Comparison of ENCODE assay signal across 22 cellular contexts in genomic region chr15:58200739-58201138, GRCh38.
"Had no signal": no experiment of that assay in that cellular context is flagged by ENCODE, and none has a peak within 500 bp of the region (broad histone marks: within the 10 kb centered on the region; RNA-seq: fewer than 3 reads in every experiment).

No MANE protein-coding gene starts in this region.

- H3K9me3 Mint-ChIP-seq: activated B cell treated with CpG ODN at 0.5 μM for 24 hours; activated CD4-positive, alpha-beta T cell treated with anti-CD3 and anti-CD28 coated beads, Interleukin-2, amount 10 ng/mL, durations not matched to agents 24 days and 14 days; activated naive CD4-positive, alpha-beta T cell treated with anti-CD3 and anti-CD28 coated beads, Interleukin-2, amount 50 U/mL, for 72 hours; activated naive CD8-positive, alpha-beta T cell treated with anti-CD3 and anti-CD28 coated beads, Interleukin-2, amount 50 U/mL, for 24 hours; activated T-cell treated with anti-CD3 and anti-CD28 coated beads, Interleukin-2, amount 50 U/mL, for 24 hours; activated T-helper 1 cell treated with anti-CD3 and anti-CD28 coated beads, Interleukin-12 subunit alpha, Interleukin-12 subunit beta, Interleukin-2, Interleukin-4 antibody, amounts not matched to agents 30 ng/mL and 10 ng/mL and 1 ng/mL, durations not matched to agents 14 hours and 24 hours and 36 hours; T-helper 1 cell treated with Interleukin-12 subunit alpha and Interleukin-12 subunit beta and Interleukin-4 antibody, amounts not matched to agents 30 μg/mL and 1 μg/mL, for 36 hours had no signal

- H3K27ac ChIP-seq: brain microvascular endothelial cell, cardiac muscle cell, PC-9 had no signal

- H3K27ac Mint-ChIP-seq: activated B cell treated with CpG ODN at 0.5 μM for 24 hours; activated CD4-positive, alpha-beta T cell treated with anti-CD3 and anti-CD28 coated beads, Interleukin-2, amount 10 ng/mL, durations not matched to agents 24 days and 14 days; activated CD8-positive, alpha-beta memory T cell treated with anti-CD3 and anti-CD28 coated beads, Interleukin-2, amount 10 ng/mL, durations not matched to agents 7 days and 5 days; activated naive CD4-positive, alpha-beta T cell treated with anti-CD3 and anti-CD28 coated beads, Interleukin-2, amount 50 U/mL, for 72 hours; activated naive CD8-positive, alpha-beta T cell treated with anti-CD3 and anti-CD28 coated beads, Interleukin-2, amount 50 U/mL, for 24 hours; activated T-cell treated with anti-CD3 and anti-CD28 coated beads, Interleukin-2, amount 50 U/mL, for 24 hours; activated T-helper 1 cell treated with anti-CD3 and anti-CD28 coated beads, Interleukin-12 subunit alpha, Interleukin-12 subunit beta, Interleukin-2, Interleukin-4 antibody, amounts not matched to agents 30 ng/mL and 10 ng/mL and 1 ng/mL, durations not matched to agents 14 hours and 24 hours and 36 hours; T-helper 1 cell treated with Interleukin-12 subunit alpha and Interleukin-12 subunit beta and Interleukin-4 antibody, amounts not matched to agents 30 μg/mL and 1 μg/mL, for 36 hours had no signal

- H3K36me3 Mint-ChIP-seq: activated CD8-positive, alpha-beta memory T cell treated with anti-CD3 and anti-CD28 coated beads, Interleukin-2, amount 10 ng/mL, durations not matched to agents 7 days and 5 days; activated naive CD4-positive, alpha-beta T cell treated with anti-CD3 and anti-CD28 coated beads, Interleukin-2, amount 50 U/mL, for 72 hours had no signal

- H3K27me3 ChIP-seq: brain microvascular endothelial cell, cardiac muscle cell had no signal

- ATAC-seq: activated CD8-positive, alpha-beta memory T cell treated with anti-CD3 and anti-CD28 coated beads, Interleukin-2, amount 10 ng/mL, durations not matched to agents 7 days and 5 days; activated naive CD4-positive, alpha-beta T cell treated with anti-CD3 and anti-CD28 coated beads, Interleukin-2, amount 50 U/mL, for 72 hours; activated naive CD8-positive, alpha-beta T cell treated with anti-CD3 and anti-CD28 coated beads, Interleukin-2, amount 50 U/mL, for 24 hours had no signal

- H2AFZ ChIP-seq: PC-9 had no signal

- H3K4me3 Mint-ChIP-seq: activated B cell treated with CpG ODN at 0.5 μM for 24 hours; activated CD4-positive, alpha-beta T cell treated with anti-CD3 and anti-CD28 coated beads, Interleukin-2, amount 10 ng/mL, durations not matched to agents 24 days and 14 days; activated CD8-positive, alpha-beta memory T cell treated with anti-CD3 and anti-CD28 coated beads, Interleukin-2, amount 10 ng/mL, durations not matched to agents 7 days and 5 days; activated naive CD8-positive, alpha-beta T cell treated with anti-CD3 and anti-CD28 coated beads, Interleukin-2, amount 50 U/mL, for 24 hours; activated T-cell treated with anti-CD3 and anti-CD28 coated beads, Interleukin-2, amount 50 U/mL, for 24 hours; activated T-helper 1 cell treated with anti-CD3 and anti-CD28 coated beads, Interleukin-12 subunit alpha, Interleukin-12 subunit beta, Interleukin-2, Interleukin-4 antibody, amounts not matched to agents 30 ng/mL and 10 ng/mL and 1 ng/mL, durations not matched to agents 14 hours and 24 hours and 36 hours; T-helper 1 cell treated with Interleukin-12 subunit alpha and Interleukin-12 subunit beta and Interleukin-4 antibody, amounts not matched to agents 30 μg/mL and 1 μg/mL, for 36 hours had no signal

- H3K4me2 ChIP-seq: PC-9 had no signal

- H3K4me1 Mint-ChIP-seq: activated B cell treated with CpG ODN at 0.5 μM for 24 hours; activated CD4-positive, alpha-beta T cell treated with anti-CD3 and anti-CD28 coated beads, Interleukin-2, amount 10 ng/mL, durations not matched to agents 24 days and 14 days; activated CD8-positive, alpha-beta memory T cell treated with anti-CD3 and anti-CD28 coated beads, Interleukin-2, amount 10 ng/mL, durations not matched to agents 7 days and 5 days; activated naive CD8-positive, alpha-beta T cell treated with anti-CD3 and anti-CD28 coated beads, Interleukin-2, amount 50 U/mL, for 24 hours had no signal

- H3K4me3 ChIP-seq: cardiac muscle cell, PC-9 had no signal

- DNase-seq: activated B cell treated with CpG ODN at 0.5 μM for 24 hours; activated CD4-positive, alpha-beta T cell treated with anti-CD3 and anti-CD28 coated beads for 1 hour; activated CD4-positive, alpha-beta T cell treated with anti-CD3 and anti-CD28 coated beads, Interleukin-2, amount 10 ng/mL, durations not matched to agents 24 days and 14 days; activated CD4-positive, alpha-beta T cell treated with anti-CD3 and anti-CD28 coated beads, Interleukin-2, amount 50 U/mL, for 48 hours; activated CD8-positive, alpha-beta memory T cell treated with anti-CD3 and anti-CD28 coated beads, Interleukin-2, amount 10 ng/mL, durations not matched to agents 7 days and 5 days; activated effector memory CD4-positive, alpha-beta T cell treated with Interleukin-2 at 50 U/mL for 16 hours; activated naive CD4-positive, alpha-beta T cell; activated naive CD8-positive, alpha-beta T cell treated with anti-CD3 and anti-CD28 coated beads, Interleukin-2, amount 50 U/mL, for 24 hours; activated T-cell treated with anti-CD3 and anti-CD28 coated beads, Interleukin-2, amount 50 U/mL, for 24 hours; brain microvascular endothelial cell; NCI-H1092; NCI-H1417 treated with DMSO at 0.1 percent for 48 hours; NCI-H1694; NCI-H2029; NCI-H345; NCI-H510A; PC-9; SHP77 treated with DMSO at 0.1 percent for 48 hours had no signal

- H3K36me3 ChIP-seq: brain microvascular endothelial cell, cardiac muscle cell had no signal
